ENCODE assay signal across 8 cellular contexts in genomic region chr3:177057768-177058167, GRCh38.
DNase-seq lines count a peak whose midpoint lies in the region; ATAC-seq and TF ChIP-seq lines count a peak whose summit lies in the region.

No MANE protein-coding gene starts in this region.

- peaks cover 12% of the 10 kb centered on the region; the same call in 1 of the 2 replicates for H3K36me3 ChIP-seq in GM23248 (ENCODE audit: low read depth)

- in situ Hi-C loops in GM23248 (cut with MboI), result loop anchor here (25.0 kb wide), 2 partner anchors 305 to 1280 kb away; no protein-coding TSS in a partner anchor

- CTCF ChIA-PET in activated naive CD4-positive, alpha-beta T cell treated with anti-CD3 and anti-CD28 coated beads for 36 hours (lab: Charles Lee), result interaction anchor here (0.7 kb wide), 1 partner anchor 140 kb away, joined by 3 read pairs; no protein-coding TSS in a partner anchor

- DNase-seq in natural killer cell treated with Interleukin-12 subunit alpha and Interleukin-12 subunit beta and Interleukin-15 and Interleukin-18, amount 100 ng/mL, for 72 hours (ENCODE audit: low spot score), result no peak
- no peak for DNase-seq in natural killer cell
- peak; percentile 84 for DNase-seq in activated naive CD4-positive, alpha-beta T cell treated with anti-CD3 and anti-CD28 coated beads for 36 hours
- no peak for DNase-seq in DMS79 (lab: John Stamatoyannopoulos, UW)
- DNase-seq in ecto neural progenitor cell (ENCODE audit: low spot score), result no peak
- DNase-seq in GM23248, result no peak
- no peak for DNase-seq in erythroblast (lab: John Stamatoyannopoulos, UW)

- H3K4me2 ChIP-seq in GM23248 (ENCODE audit: unreplicated experiment), result no peak overlapping the region

- no peaks in the 10 kb centered on the region for H3K27me3 Mint-ChIP-seq in natural killer cell treated with Interleukin-12 subunit alpha and Interleukin-12 subunit beta and Interleukin-15 and Interleukin-18, amount 100 ng/mL, for 72 hours
- no peaks in the 10 kb centered on the region for H3K27me3 Mint-ChIP-seq in natural killer cell (ENCODE audit: low read depth in 2 of 2)
- H3K27me3 Mint-ChIP-seq in activated naive CD4-positive, alpha-beta T cell treated with anti-CD3 and anti-CD28 coated beads for 36 hours (ENCODE audit: low read depth), result no peaks in the 10 kb centered on the region

- peaks cover 98% of the 10 kb centered on the region for H3K79me2 ChIP-seq in GM23248 (ENCODE audit: insufficient read depth)

- no peaks in the 10 kb centered on the region for H3K9me3 ChIP-seq in GM23248 (ENCODE audit: low read depth)

- H3K4me1 ChIP-seq in GM23248 (ENCODE audit: insufficient read depth), result peaks cover 12% of the 10 kb centered on the region

- H4K20me1 ChIP-seq in GM23248 (ENCODE audit: insufficient read depth), result peaks cover 4% of the 10 kb centered on the region; the same call in 1 of the 2 replicates

- H3F3A ChIP-seq in GM23248 (ENCODE audit: insufficient read depth), result no peaks in the 10 kb centered on the region

- TF ChIP-seq CTCF in natural killer cell (IDR thresholded peaks at IDR 0.05), result no peak

- H3K4me3 ChIP-seq in GM23248, result no peak overlapping the region

- H2AFZ ChIP-seq in GM23248, result no peak overlapping the region

- H3K27ac ChIP-seq in GM23248, result no peak overlapping the region

- WGBS in GM23248 (ENCODE audit: low coverage in 1 of 2, low lambda C conversion rate in 2 of 2, missing lambda C conversion rate in 2 of 2), 2 experiments, result 88 to 90% methylated on average over 4 of the region's 4 CpGs

- no peaks in the 10 kb centered on the region for H3K36me3 Mint-ChIP-seq in natural killer cell treated with Interleukin-12 subunit alpha and Interleukin-12 subunit beta and Interleukin-15 and Interleukin-18, amount 100 ng/mL, for 72 hours
- no peaks in the 10 kb centered on the region for H3K36me3 Mint-ChIP-seq in natural killer cell
- H3K36me3 Mint-ChIP-seq in activated naive CD4-positive, alpha-beta T cell treated with anti-CD3 and anti-CD28 coated beads for 36 hours (ENCODE audit: low read depth), result peaks cover 18% of the 10 kb centered on the region

- no peaks in the 10 kb centered on the region for H3K9me2 ChIP-seq in GM23248 (ENCODE audit: insufficient read depth)

- intact Hi-C loops in natural killer cell (cut with micrococcal nuclease), result loop anchor here (10.0 kb wide), 1 partner anchor 717 kb away; no protein-coding TSS in a partner anchor
- intact Hi-C loops in activated naive CD4-positive, alpha-beta T cell treated with anti-CD3 and anti-CD28 coated beads for 36 hours (cut with micrococcal nuclease), result loop anchor here (1.0 to 10.0 kb wide), 9 partner anchors 53 to 945 kb away; no protein-coding TSS in a partner anchor

- no peak overlapping the region for H3K4me3 Mint-ChIP-seq in natural killer cell treated with Interleukin-12 subunit alpha and Interleukin-12 subunit beta and Interleukin-15 and Interleukin-18, amount 100 ng/mL, for 72 hours
- no peak overlapping the region for H3K4me3 Mint-ChIP-seq in natural killer cell
- H3K4me3 Mint-ChIP-seq in activated naive CD4-positive, alpha-beta T cell treated with anti-CD3 and anti-CD28 coated beads for 36 hours, result no peak overlapping the region

- no peak overlapping the region for H3K9ac ChIP-seq in GM23248

- no peaks in the 10 kb centered on the region for H3K27me3 ChIP-seq in GM23248 (replicated peaks; ENCODE audit: insufficient read depth)

- TF ChIP-seq POLR2A in erythroblast (IDR thresholded peaks at IDR 0.05; ENCODE audit: low read length), result no peak

- ATAC-seq in natural killer cell treated with Interleukin-12 subunit alpha and Interleukin-12 subunit beta and Interleukin-15 and Interleukin-18, amount 100 ng/mL, for 72 hours, result peak; percentile 56 to 95
- ATAC-seq in natural killer cell, result no peak
- ATAC-seq in HG03439 (IDR thresholded peaks at IDR 0.05; ENCODE audit: unreplicated experiment), result peak; percentile 94

- no peak overlapping the region for H3K27ac Mint-ChIP-seq in natural killer cell treated with Interleukin-12 subunit alpha and Interleukin-12 subunit beta and Interleukin-15 and Interleukin-18, amount 100 ng/mL, for 72 hours
- H3K27ac Mint-ChIP-seq in natural killer cell, result no peak overlapping the region
- no peak overlapping the region for H3K27ac Mint-ChIP-seq in activated naive CD4-positive, alpha-beta T cell treated with anti-CD3 and anti-CD28 coated beads for 36 hours

- no peaks in the 10 kb centered on the region for H3K9me3 Mint-ChIP-seq in natural killer cell treated with Interleukin-12 subunit alpha and Interleukin-12 subunit beta and Interleukin-15 and Interleukin-18, amount 100 ng/mL, for 72 hours
- H3K9me3 Mint-ChIP-seq in natural killer cell, result no peaks in the 10 kb centered on the region
- H3K9me3 Mint-ChIP-seq in activated naive CD4-positive, alpha-beta T cell treated with anti-CD3 and anti-CD28 coated beads for 36 hours, result no peaks in the 10 kb centered on the region

- H3K4me1 Mint-ChIP-seq in natural killer cell treated with Interleukin-12 subunit alpha and Interleukin-12 subunit beta and Interleukin-15 and Interleukin-18, amount 100 ng/mL, for 72 hours (ENCODE audit: low read depth in 2 of 2), result peaks cover 11 to 15% of the 10 kb centered on the region in 2 donors
- H3K4me1 Mint-ChIP-seq in natural killer cell, result peaks cover 0 to 15% of the 10 kb centered on the region in 2 donors
- peaks cover 32% of the 10 kb centered on the region for H3K4me1 Mint-ChIP-seq in activated naive CD4-positive, alpha-beta T cell treated with anti-CD3 and anti-CD28 coated beads for 36 hours (ENCODE audit: low read depth)

Comparison
In these comparisons a context has a peak if more than half of its experiments do, and no peak if none do; other contexts are left out.
1. ATAC-seq: peak in natural killer cell treated with Interleukin-12 subunit alpha and Interleukin-12 subunit beta and Interleukin-15 and Interleukin-18, amount 100 ng/mL, for 72 hours (2 of 2) and HG03439 (single experiment); none in natural killer cell (0 of 3).